In the genomic region with DNA sequence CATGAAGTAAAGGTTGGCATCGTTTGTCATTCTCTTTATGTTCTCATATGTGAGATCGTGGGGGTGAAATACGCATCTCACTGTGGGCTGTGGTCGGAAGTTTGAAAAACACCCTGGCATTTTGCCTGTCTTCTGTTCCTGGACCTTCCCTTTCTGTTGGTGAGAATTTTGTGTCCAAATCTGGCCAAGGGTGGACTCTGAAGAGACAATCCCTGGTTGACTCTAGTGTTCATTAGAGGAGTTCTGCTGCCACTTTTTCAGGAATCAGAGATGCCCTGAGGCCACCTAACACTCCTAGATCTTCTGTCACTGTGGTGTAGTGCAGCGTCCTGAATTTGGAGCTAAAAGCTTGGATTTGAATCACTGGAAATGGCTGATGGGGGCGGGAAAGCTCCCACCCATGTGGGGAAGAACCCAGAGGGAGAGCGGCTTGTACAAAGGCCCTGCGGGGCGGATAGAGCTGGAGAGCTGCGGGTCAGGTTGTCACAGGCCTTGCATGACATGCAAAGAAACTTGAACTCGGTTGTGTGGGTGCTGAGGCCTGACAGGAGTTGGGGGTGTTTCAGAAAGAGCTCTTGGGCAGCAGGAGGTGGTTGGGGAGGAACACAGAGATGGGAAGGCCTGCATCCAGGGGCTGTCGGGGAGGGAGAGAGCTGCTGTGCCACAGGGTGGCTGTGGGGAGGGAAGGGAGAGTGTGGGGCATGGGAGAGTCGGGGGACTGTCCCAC, we compare ENCODE assay signal across 13 cellular contexts. TPM values are rescaled to one million over a fixed set of nuclear protein-coding genes. Genes with fewer than 3 reads are reported as not detected.
DNase-seq lines count a peak whose midpoint lies in the region; ATAC-seq, FAIRE-seq and TF ChIP-seq lines count a peak whose summit lies in the region.
"Had no signal": no experiment of that assay in that cellular context is flagged by ENCODE, and none has a peak within 500 bp of the region (broad histone marks: within the 10 kb centered on the region; RNA-seq: fewer than 3 reads in every experiment).

No MANE protein-coding gene starts in this region.

- TF ChIP-seq CTCF in HCT116 (IDR thresholded peaks at IDR 0.05 in 2 of 3, conservative IDR thresholded peaks at IDR 0.05 in 1 of 3; ENCODE audit: borderline replicate concordance in 1 of 3, insufficient read depth in 1 of 3, low read depth in 2 of 3, low read length in 2 of 3), result no peak
- TF ChIP-seq CTCF in body of pancreas (IDR thresholded peaks at IDR 0.05), result no peak
- no peak for TF ChIP-seq CTCF in keratinocyte (optimal IDR thresholded peaks at IDR 0.05 in 1 of 3, IDR thresholded peaks at IDR 0.05 in 1 of 3, conservative IDR thresholded peaks at IDR 0.05 in 1 of 3; ENCODE audit: extremely low read depth in 1 of 3, insufficient read depth in 2 of 3, low read length in 3 of 3)

- no peak for DNase-seq in HCT116 (ENCODE audit: low read depth, low spot score)
- no peak for DNase-seq in body of pancreas
- no peak for DNase-seq in keratinocyte (ENCODE audit: low read depth, low spot score)
- no peak for DNase-seq in activated CD4-positive, alpha-beta T cell treated with anti-CD3 and anti-CD28 coated beads, Interleukin-2, amount 50 U/mL, for 4 hours
- DNase-seq in foreskin melanocyte, result no peak
- no peak for DNase-seq in NCI-H82 treated with DMSO at 0.1 percent for 48 hours (lab: John Stamatoyannopoulos, UW; ENCODE audit: unreplicated experiment)
- DNase-seq: activated CD8-positive, alpha-beta memory T cell treated with anti-CD3 and anti-CD28 coated beads for 24 hours; NK-92 treated with Interleukin-12 subunit alpha and Interleukin-12 subunit beta, amount 100 ng/mL, for 24 hours; T-helper 1 cell had no signal

- H3K4me3 ChIP-seq in HCT116 (replicated peaks in 1 of 2; ENCODE audit: low read depth in 1 of 2, low read length in 2 of 2) (peak overlapping the region; percentile 2 to 28), body of pancreas (no peak overlapping the region), keratinocyte (ENCODE audit: control insufficient read depth in 2 of 3, extremely low read depth in 1 of 3, insufficient read depth in 2 of 3, low read depth in 1 of 3, low read length in 3 of 3) (peak overlapping the region in 1 of 3 experiments; percentile 35), stomach smooth muscle (ENCODE audit: low read length in 2 of 2) (no peak overlapping the region)

- BruUV-seq in HCT116 (replicated peaks; lab: Mats Ljungman, UMichigan), result TSS peak; percentile 91

- no peaks in the 10 kb centered on the region for H3K27me3 ChIP-seq in HCT116 (ENCODE audit: insufficient read depth, low read length)
- H3K27me3 ChIP-seq in body of pancreas, result no peaks in the 10 kb centered on the region
- peaks cover under 1% of the 10 kb centered on the region for H3K27me3 ChIP-seq in keratinocyte (ENCODE audit: control insufficient read depth, extremely low read depth, insufficient read depth, low read length)
- H3K27me3 ChIP-seq in stomach smooth muscle (ENCODE audit: control insufficient read depth in 1 of 2, insufficient read depth in 2 of 2, low read length in 2 of 2), result no peaks in the 10 kb centered on the region

- H3K4me2 ChIP-seq in HCT116 (ENCODE audit: low read length) (peak overlapping the region; percentile 85), keratinocyte (ENCODE audit: control insufficient read depth, extremely low read depth, insufficient read depth, low read depth, low read length) (peak overlapping the region; percentile 75)

- H3K4me1 ChIP-seq in HCT116 (ENCODE audit: control insufficient read depth in 1 of 2, insufficient read depth in 2 of 2, low read length in 2 of 2) (peaks cover 22 to 40% of the 10 kb centered on the region in 2 experiments), body of pancreas (peaks cover 30% of the 10 kb centered on the region), keratinocyte (ENCODE audit: control insufficient read depth, extremely low read depth, insufficient read depth, low read length) (peaks cover 15% of the 10 kb centered on the region), stomach smooth muscle (ENCODE audit: control insufficient read depth, insufficient read depth, low read length) (no peaks in the 10 kb centered on the region)

- 90 to 91% methylated on average over 13 of the region's 13 CpGs for WGBS in body of pancreas, 2 donors

- intact Hi-C loops in HCT116 (cut with micrococcal nuclease), result loop anchor here (10.0 kb wide), 1 partner anchor 95 kb away; no protein-coding TSS in a partner anchor
- intact Hi-C loops in body of pancreas (cut with DNase I), result no loop called here

- H3K79me2 ChIP-seq in HCT116 (ENCODE audit: insufficient read depth, low read length) (no peaks in the 10 kb centered on the region), keratinocyte (ENCODE audit: control insufficient read depth, insufficient read depth, low read length) (no peaks in the 10 kb centered on the region)

- dilution Hi-C loops in keratinocyte (cut with MboI; ENCODE audit: extremely low pct_ligation_motif_present, low sequenced_read_pairs), result no loop called here

- TF ChIP-seq RAD21 in HCT116 (IDR thresholded peaks at IDR 0.05; ENCODE audit: low read depth), result no peak

- H3K9me2 ChIP-seq in HCT116 (ENCODE audit: insufficient read depth), result no peaks in the 10 kb centered on the region

- no peaks in the 10 kb centered on the region for H3K9me3 ChIP-seq in HCT116 (ENCODE audit: control insufficient read depth in 1 of 2, insufficient read depth in 1 of 2, low read depth in 1 of 2, low read length in 2 of 2)
- H3K9me3 ChIP-seq in body of pancreas, result no peaks in the 10 kb centered on the region
- H3K9me3 ChIP-seq in keratinocyte (ENCODE audit: control insufficient read depth, low read depth, low read length), result no peaks in the 10 kb centered on the region
- H3K9me3 ChIP-seq in stomach smooth muscle (ENCODE audit: control insufficient read depth in 2 of 2, low read length in 2 of 2), result no peaks in the 10 kb centered on the region

- no peaks in the 10 kb centered on the region for H3K9me1 ChIP-seq in keratinocyte (ENCODE audit: control insufficient read depth, extremely low read depth, insufficient read depth, low read length)

- TF ChIP-seq POLR2A in HCT116 (IDR thresholded peaks at IDR 0.05; ENCODE audit: borderline replicate concordance, extremely low read depth, insufficient read depth, insufficient read length) (no peak), body of pancreas (IDR thresholded peaks at IDR 0.05) (no peak)

- peak overlapping the region; percentile 70 for H3K27ac ChIP-seq in HCT116 (ENCODE audit: low read depth, low read length)
- H3K27ac ChIP-seq in body of pancreas, result peak overlapping the region; percentile 47 to 68 (median 62)
- peak overlapping the region; percentile 63 for H3K27ac ChIP-seq in keratinocyte (ENCODE audit: control insufficient read depth, insufficient read depth, low read length)
- peak overlapping the region; percentile 13 for H3K27ac ChIP-seq in stomach smooth muscle (ENCODE audit: low read length)

- RAD21 ChIA-PET in HCT116 (lab: Charles Lee; ENCODE audit: low non-redundant PET in 1 of 2, low total read pairs in 2 of 2, uncharacterized antibody in 2 of 2, unreplicated experiment in 2 of 2), result no interaction called here

- FAIRE-seq in keratinocyte (lab: Jason Lieb, UNC), result peak; percentile 17
- FAIRE-seq: D721Med, GM12892 had no signal

- ATAC-seq in HCT116 (peak; percentile 24), body of pancreas (no peak), HG02885 (IDR thresholded peaks at IDR 0.05; ENCODE audit: poor library complexity, unreplicated experiment) (no peak)

- H2AFZ ChIP-seq in HCT116 (ENCODE audit: low read depth, low read length, poor library complexity, severe bottlenecking) (no peak overlapping the region), keratinocyte (ENCODE audit: control insufficient read depth, low read length) (no peak overlapping the region)

- CTCF ChIA-PET in HCT116 (lab: Charles Lee), result no interaction called here

- H4K20me1 ChIP-seq in HCT116 (ENCODE audit: insufficient read depth) (no peaks in the 10 kb centered on the region), keratinocyte (ENCODE audit: control insufficient read depth, extremely low read depth, insufficient read depth, low read length) (no peaks in the 10 kb centered on the region)

- POLR2A ChIA-PET in HCT116 (lab: Charles Lee), result interaction anchor here (0.9 to 3.0 kb wide), 2 partner anchors 9 to 11 kb away, joined by 4 to 15 read pairs; partner anchors contain the start of gene SPATA13

- peak overlapping the region; percentile 55 for H3K9ac ChIP-seq in HCT116 (ENCODE audit: low read length)
- peak overlapping the region; percentile 48 for H3K9ac ChIP-seq in keratinocyte (ENCODE audit: control insufficient read depth, extremely low read depth, insufficient read depth, low read length)
- H3K9ac ChIP-seq in stomach smooth muscle (ENCODE audit: low read length in 2 of 2), result no peak overlapping the region

- no peaks in the 10 kb centered on the region for H3K36me3 ChIP-seq in HCT116 (ENCODE audit: control insufficient read depth in 1 of 2, insufficient read depth in 2 of 2, low read length in 2 of 2)
- no peaks in the 10 kb centered on the region for H3K36me3 ChIP-seq in body of pancreas (replicated peaks in 1 of 2; ENCODE audit: insufficient read depth in 1 of 2, low read depth in 2 of 2)
- H3K36me3 ChIP-seq in keratinocyte (ENCODE audit: control insufficient read depth in 2 of 2, extremely low read depth in 1 of 2, insufficient read depth in 2 of 2, low read length in 2 of 2), result no peaks in the 10 kb centered on the region
- no peaks in the 10 kb centered on the region for H3K36me3 ChIP-seq in stomach smooth muscle (ENCODE audit: control insufficient read depth in 2 of 2, insufficient read depth in 2 of 2, low read length in 2 of 2)

TF ChIP-seq in HCT116, 20 proteins besides CTCF, POLR2A, EP300 and RAD21:
- TF ChIP-seq CEBPB (IDR thresholded peaks at IDR 0.05; ENCODE audit: low read depth), result no peak
- no peak for TF ChIP-seq SIN3A (IDR thresholded peaks at IDR 0.05; ENCODE audit: low read depth)
- no peak for TF ChIP-seq TCF7L2 (IDR thresholded peaks at IDR 0.05; ENCODE audit: borderline replicate concordance, extremely low read depth, insufficient read depth, insufficient read length)
TF ChIP-seq in HCT116: peak in this region for 0.

RNA-seq across cellular contexts. Expression of gene SPATA13, which starts 11.1 kb away (rescaled TPM):
- total RNA-seq in HCT116 (2021; ENCODE audit: unreplicated experiment), result 21.4 TPM
- 7.3 and 8.0 TPM in 2 replicates for polyA plus RNA-seq in HCT116 (2012)
- total RNA-seq in body of pancreas, result 100 to 1,000 TPM in 1 of 2 donors, 10 to 100 TPM in 1; 83.3 to 359 TPM
- 0.23 to 1.2 TPM (median 0.49 TPM) in 3 replicates for polyA plus RNA-seq in keratinocyte
- 0.51 TPM for polyA plus RNA-seq in keratinocyte (2011; ENCODE audit: low read depth)
- 0.19 and 0.55 TPM in 2 replicates for polyA plus RNA-seq in keratinocyte (2011; cell fraction: cytosol; rRNA removed)
- polyA plus RNA-seq in keratinocyte (2011; cell fraction: nucleus; rRNA removed), result 0.76 and 1.4 TPM in 2 replicates
- polyA plus RNA-seq in keratinocyte (2012; ENCODE audit: low replicate concordance), result 0.56 and 0.74 TPM in 2 replicates
- polyA minus RNA-seq in keratinocyte, result 1.1 to 1.4 TPM (median 1.3 TPM) in 3 replicates
- 1.3 TPM for polyA minus RNA-seq in keratinocyte (2011; cell fraction: cytosol; rRNA and poly(A)+ RNA removed)
- polyA minus RNA-seq in keratinocyte (2011; cell fraction: nucleus; rRNA and poly(A)+ RNA removed), result 0.53 and 2.5 TPM in 2 replicates

Comparison
In these comparisons a context has a peak if more than half of its experiments do, and no peak if none do; other contexts are left out.
1. H3K27ac ChIP-seq: peak in every context shown above with its lines; median percentile 70 in HCT116; 63 in keratinocyte; 62 in body of pancreas; 13 in stomach smooth muscle.
2. H3K4me3 ChIP-seq: peak in HCT116 (2 of 2); none in body of pancreas (0 of 2) and stomach smooth muscle (0 of 2).
3. H3K9ac ChIP-seq: peak in HCT116 (single experiment) and keratinocyte (single experiment); none in stomach smooth muscle (0 of 2).